In the genomic region with DNA sequence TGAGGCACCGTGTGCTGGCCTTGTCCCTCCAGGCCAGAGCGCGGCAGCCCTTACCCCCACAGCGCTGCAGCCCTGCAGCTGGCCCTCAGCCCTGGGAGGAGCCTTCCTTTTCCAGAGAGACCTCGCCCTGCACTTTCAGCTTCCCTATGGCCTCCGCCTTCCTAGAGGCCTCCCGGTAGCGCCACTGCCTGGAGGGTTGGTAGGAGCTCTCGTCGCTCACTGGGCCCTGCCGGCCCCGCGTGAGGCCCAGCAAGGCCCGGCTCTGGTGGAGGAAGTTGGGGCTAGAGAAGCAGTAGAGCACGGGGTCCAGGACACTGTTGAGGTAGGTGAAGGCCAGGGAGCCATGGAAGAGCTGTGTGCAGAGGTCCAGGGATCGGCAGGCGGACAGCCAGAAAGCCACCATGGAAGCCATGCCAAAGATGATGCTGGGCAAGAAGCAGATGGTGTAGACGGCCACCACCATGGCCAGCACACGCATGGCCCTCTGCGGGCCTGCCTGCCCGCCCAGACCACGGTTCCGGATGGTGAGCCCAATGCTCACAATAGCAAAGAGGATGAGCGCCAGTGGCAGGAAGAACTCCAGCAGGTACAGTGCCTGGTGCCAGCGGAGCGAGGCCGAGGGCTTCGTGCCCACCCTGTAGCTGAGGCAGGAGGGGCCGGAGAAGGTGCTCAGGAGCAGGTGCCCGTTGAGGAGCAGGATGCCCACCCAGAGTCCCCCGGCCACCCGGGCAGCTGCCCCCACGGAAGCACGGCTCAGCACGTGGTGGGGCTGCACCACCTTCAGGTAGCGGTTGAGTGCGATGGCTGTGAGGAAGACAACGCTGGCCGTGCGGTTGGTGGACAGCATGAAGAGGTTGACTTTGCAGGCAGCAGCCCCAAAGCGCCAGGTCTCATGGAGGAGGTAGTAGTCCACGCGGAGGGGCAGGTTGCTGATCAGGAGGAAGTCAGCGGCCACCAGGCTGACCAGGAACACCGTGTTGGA, we compare ENCODE assay signal across 1 cellular context.
A peak's percentile ranks its signal among the peaks of the same experiment; 100 is the strongest.
TF ChIP-seq lines count a peak whose summit lies in the region.

No MANE protein-coding gene starts in this region.

TF ChIP-seq in K562, 482 proteins besides CTCF, POLR2A, EP300 and RAD21:
- TF ChIP-seq ZBTB33 (CRISPR knock-in tag; IDR thresholded peaks at IDR 0.05) (peak; percentile 94), NELFE (IDR thresholded peaks at IDR 0.05; ENCODE audit: insufficient read depth, insufficient read length) (no peak)
- TF ChIP-seq, protein P1, sequence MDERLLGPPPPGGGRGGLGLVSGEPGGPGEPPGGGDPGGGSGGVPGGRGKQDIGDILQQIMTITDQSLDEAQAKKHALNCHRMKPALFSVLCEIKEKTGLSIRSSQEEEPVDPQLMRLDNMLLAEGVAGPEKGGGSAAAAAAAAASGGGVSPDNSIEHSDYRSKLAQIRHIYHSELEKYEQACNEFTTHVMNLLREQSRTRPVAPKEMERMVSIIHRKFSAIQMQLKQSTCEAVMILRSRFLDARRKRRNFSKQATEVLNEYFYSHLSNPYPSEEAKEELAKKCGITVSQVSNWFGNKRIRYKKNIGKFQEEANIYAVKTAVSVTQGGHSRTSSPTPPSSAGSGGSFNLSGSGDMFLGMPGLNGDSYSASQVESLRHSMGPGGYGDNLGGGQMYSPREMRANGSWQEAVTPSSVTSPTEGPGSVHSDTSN (CRISPR knock-in tag; IDR thresholded peaks at IDR 0.05; ENCODE audit: low read depth), result no peak
- TF ChIP-seq, protein P1 (tag; conservative IDR thresholded peaks at IDR 0.05; ENCODE audit: low read depth), result no peak
